In the genomic region with DNA sequence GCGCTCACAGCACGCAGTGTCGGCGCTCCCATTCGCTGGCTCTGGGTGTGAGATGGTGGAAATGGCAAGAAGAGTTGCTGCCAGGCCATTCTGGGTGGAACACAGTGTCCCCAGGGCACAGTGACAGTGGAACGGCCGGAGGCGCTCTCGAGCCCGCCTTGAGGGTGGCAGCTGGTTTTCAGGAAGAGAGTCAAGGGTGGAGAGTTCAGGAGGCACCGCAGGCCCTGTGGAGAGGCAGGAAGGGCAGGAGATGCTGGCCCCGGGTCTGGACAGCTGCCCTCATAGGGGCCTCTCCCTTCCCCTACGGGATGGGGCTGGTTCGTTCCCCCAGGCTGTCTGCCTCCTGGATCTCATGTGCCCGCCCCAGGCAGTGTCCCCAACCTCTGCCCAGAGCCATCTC, we compare ENCODE assay signal across 1 cellular context.
TF ChIP-seq lines count a peak whose summit lies in the region.

No MANE protein-coding gene starts in this region.

TF ChIP-seq in IMR-90, 13 proteins besides CTCF, POLR2A, EP300 and RAD21:
- TF ChIP-seq BHLHE40 (IDR thresholded peaks at IDR 0.05; ENCODE audit: low read depth, low read length), result no peak
- TF ChIP-seq CHD1 (IDR thresholded peaks at IDR 0.05; ENCODE audit: low read depth, low read length), result no peak
- no peak for TF ChIP-seq RCOR1 (IDR thresholded peaks at IDR 0.05; ENCODE audit: insufficient replicate concordance, low read length)
- TF ChIP-seq FOS (IDR thresholded peaks at IDR 0.05; ENCODE audit: low read depth, low read length), result no peak
- TF ChIP-seq RFX5 (IDR thresholded peaks at IDR 0.05; ENCODE audit: low read depth, low read length), result no peak
- TF ChIP-seq MAFK (IDR thresholded peaks at IDR 0.05; ENCODE audit: low read depth, low read length), result no peak
- no peak for TF ChIP-seq MAZ (IDR thresholded peaks at IDR 0.05; ENCODE audit: borderline replicate concordance, low read depth, low read length)
- TF ChIP-seq, protein P1, sequence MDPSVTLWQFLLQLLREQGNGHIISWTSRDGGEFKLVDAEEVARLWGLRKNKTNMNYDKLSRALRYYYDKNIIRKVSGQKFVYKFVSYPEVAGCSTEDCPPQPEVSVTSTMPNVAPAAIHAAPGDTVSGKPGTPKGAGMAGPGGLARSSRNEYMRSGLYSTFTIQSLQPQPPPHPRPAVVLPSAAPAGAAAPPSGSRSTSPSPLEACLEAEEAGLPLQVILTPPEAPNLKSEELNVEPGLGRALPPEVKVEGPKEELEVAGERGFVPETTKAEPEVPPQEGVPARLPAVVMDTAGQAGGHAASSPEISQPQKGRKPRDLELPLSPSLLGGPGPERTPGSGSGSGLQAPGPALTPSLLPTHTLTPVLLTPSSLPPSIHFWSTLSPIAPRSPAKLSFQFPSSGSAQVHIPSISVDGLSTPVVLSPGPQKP (IDR thresholded peaks at IDR 0.05; ENCODE audit: borderline replicate concordance, low read depth, low read length), result no peak
- no peak for TF ChIP-seq NFE2L2 (IDR thresholded peaks at IDR 0.05; ENCODE audit: low read depth, low read length)
- TF ChIP-seq CEBPB (IDR thresholded peaks at IDR 0.05; ENCODE audit: low read depth, low read length), result no peak
- TF ChIP-seq MXI1 (IDR thresholded peaks at IDR 0.05; ENCODE audit: borderline replicate concordance, low read depth, low read length), result no peak
- no peak for TF ChIP-seq SMC3 (IDR thresholded peaks at IDR 0.05; ENCODE audit: low read depth, low read length)
- TF ChIP-seq, protein P2, sequence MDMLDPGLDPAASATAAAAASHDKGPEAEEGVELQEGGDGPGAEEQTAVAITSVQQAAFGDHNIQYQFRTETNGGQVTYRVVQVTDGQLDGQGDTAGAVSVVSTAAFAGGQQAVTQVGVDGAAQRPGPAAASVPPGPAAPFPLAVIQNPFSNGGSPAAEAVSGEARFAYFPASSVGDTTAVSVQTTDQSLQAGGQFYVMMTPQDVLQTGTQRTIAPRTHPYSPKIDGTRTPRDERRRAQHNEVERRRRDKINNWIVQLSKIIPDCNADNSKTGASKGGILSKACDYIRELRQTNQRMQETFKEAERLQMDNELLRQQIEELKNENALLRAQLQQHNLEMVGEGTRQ (IDR thresholded peaks at IDR 0.05; ENCODE audit: low read depth, low read length), result no peak
